In genomic region chr10:103077491-103078308, GRCh38 we compare ENCODE assay signal across 22 cellular contexts.
DNase-seq lines count a peak whose midpoint lies in the region; ATAC-seq, FAIRE-seq and TF ChIP-seq lines count a peak whose summit lies in the region.
"Had no signal": no experiment of that assay in that cellular context is flagged by ENCODE, and none has a peak within 500 bp of the region (broad histone marks: within the 10 kb centered on the region; RNA-seq: fewer than 3 reads in every experiment).

No MANE protein-coding gene starts in this region.

- H3K4me1 ChIP-seq in body of pancreas: peaks cover 19% of the 10 kb centered on the region
- no peaks in the 10 kb centered on the region for H3K4me1 ChIP-seq in pancreas
- H3K4me1 ChIP-seq: Peyer's patch had no signal

- H3K4me3 Mint-ChIP-seq in type B pancreatic cell: no peak overlapping the region
- no peak overlapping the region for H3K4me3 Mint-ChIP-seq in T-helper 17 cell
- no peak overlapping the region for H3K4me3 Mint-ChIP-seq in activated CD8-positive, alpha-beta T cell treated with anti-CD3 and anti-CD28 coated beads, Interleukin-2, amount 10 ng/mL, durations not matched to agents 7 days and 5 days
- H3K4me3 Mint-ChIP-seq: CD4-positive, alpha-beta T cell; H9 had no signal

- no peak for FAIRE-seq in pancreas (lab: Jason Lieb, UNC)
- FAIRE-seq: GM12878, K562 had no signal

- POLR2A ChIA-PET in activated CD8-positive, alpha-beta T cell treated with anti-CD3 and anti-CD28 coated beads, Interleukin-2, amount 10 ng/mL, durations not matched to agents 7 days and 5 days (lab: Charles Lee): no interaction called here

- no peak overlapping the region for H3K4me3 ChIP-seq in body of pancreas
- no peak overlapping the region for H3K4me3 ChIP-seq in pancreas
- H3K4me3 ChIP-seq: GM12878, K562, MG63, Peyer's patch had no signal

- H3K27ac ChIP-seq in body of pancreas (peak overlapping the region; percentile 21 to 75 (median 70)), layer of hippocampus (ENCODE audit: low read depth, low read length) (peak overlapping the region; percentile 14), pancreas (peak overlapping the region in 3 of 4 donors; percentile 42 to 58 (median 50))
- H3K27ac ChIP-seq: Peyer's patch had no signal

- intact Hi-C loops in body of pancreas (cut with DNase I) (no loop called here), pancreas (cut with DNase I) (loop anchor here in 2 of 3 donors (10.0 kb wide), 3 partner anchors 163 to 343 kb away; partner anchors contain the start of genes CNNM2 (in 1 of the 2) and CYP17A1 (in 1 of the 2))

- TF ChIP-seq CTCF in body of pancreas (IDR thresholded peaks at IDR 0.05) (no peak), pancreas (IDR thresholded peaks at IDR 0.05) (no peak), type B pancreatic cell (conservative IDR thresholded peaks at IDR 0.05) (no peak)

- peak; percentile 80 for ATAC-seq in body of pancreas
- ATAC-seq in pancreas: peak in 3 of 4 donors; percentile 59 to 71 (median 68)
- ATAC-seq in T-helper 17 cell: no peak
- ATAC-seq in activated CD8-positive, alpha-beta T cell treated with anti-CD3 and anti-CD28 coated beads, Interleukin-2, amount 10 ng/mL, durations not matched to agents 7 days and 5 days: no peak
- ATAC-seq: GM12878, K562 had no signal

- H3K36me3 Mint-ChIP-seq in type B pancreatic cell (peaks cover 11% of the 10 kb centered on the region), T-helper 17 cell (ENCODE audit: low read depth) (peaks cover 5% of the 10 kb centered on the region)
- H3K36me3 Mint-ChIP-seq in activated CD8-positive, alpha-beta T cell treated with anti-CD3 and anti-CD28 coated beads, Interleukin-2, amount 10 ng/mL, durations not matched to agents 7 days and 5 days (ENCODE audit: low read depth): no peaks in the 10 kb centered on the region

- TF ChIP-seq POLR2A in body of pancreas (IDR thresholded peaks at IDR 0.05): peak in 2 of 3 donors; percentile 20 to 22

- DNase-seq in body of pancreas (peak in 2 of 4 donors; percentile 25 to 41), pancreas (peak in 3 of 6 donors; percentile 39 to 45 (median 42)), type B pancreatic cell (ENCODE audit: extremely low spot score, unreplicated experiment) (no peak), NCI-H2227 (lab: John Stamatoyannopoulos, UW; ENCODE audit: unreplicated experiment) (no peak), T-helper 17 cell (no peak)
- DNase-seq in effector CD4-positive, alpha-beta T cell: no peak
- no peak for DNase-seq in activated CD8-positive, alpha-beta T cell treated with anti-CD3 and anti-CD28 coated beads, Interleukin-2, amount 10 ng/mL, durations not matched to agents 7 days and 5 days
- DNase-seq: CD4-positive, alpha-beta T cell; COR-L47; DMS79 treated with DMSO at 0.1 percent for 48 hours; H9; MG63; NCI-H1417; NCI-H1694 treated with DMSO at 0.1 percent for 48 hours; NCI-H2081 treated with DMSO at 0.1 percent for 48 hours; NCI-H2171 treated with DMSO at 0.1 percent for 48 hours; NCI-H446; NCI-H526; Peyer's patch had no signal

- CTCF ChIA-PET in activated CD8-positive, alpha-beta T cell treated with anti-CD3 and anti-CD28 coated beads, Interleukin-2, amount 10 ng/mL, durations not matched to agents 7 days and 5 days (lab: Charles Lee): interaction anchor here (1.0 to 3.0 kb wide), 2 partner anchors 167 to 176 kb away, joined by 3 to 8 read pairs; partner anchors contain the start of gene RPEL1

- peak overlapping the region; percentile 57 for H3K27ac Mint-ChIP-seq in type B pancreatic cell
- no peak overlapping the region for H3K27ac Mint-ChIP-seq in T-helper 17 cell
- no peak overlapping the region for H3K27ac Mint-ChIP-seq in activated CD8-positive, alpha-beta T cell treated with anti-CD3 and anti-CD28 coated beads, Interleukin-2, amount 10 ng/mL, durations not matched to agents 7 days and 5 days
- H3K27ac Mint-ChIP-seq: CD4-positive, alpha-beta T cell had no signal

- H3K27me3 Mint-ChIP-seq in type B pancreatic cell (no peaks in the 10 kb centered on the region), T-helper 17 cell (no peaks in the 10 kb centered on the region)
- no peaks in the 10 kb centered on the region for H3K27me3 Mint-ChIP-seq in activated CD8-positive, alpha-beta T cell treated with anti-CD3 and anti-CD28 coated beads, Interleukin-2, amount 10 ng/mL, durations not matched to agents 7 days and 5 days (ENCODE audit: low read depth)
- H3K27me3 Mint-ChIP-seq: CD4-positive, alpha-beta T cell had no signal

- H3K36me3 ChIP-seq in body of pancreas (replicated peaks in 1 of 2; ENCODE audit: insufficient read depth in 1 of 2, low read depth in 2 of 2): no peaks in the 10 kb centered on the region
- H3K36me3 ChIP-seq in pancreas: peaks cover 0 to 4% (median 0%) of the 10 kb centered on the region in 3 donors
- H3K36me3 ChIP-seq: MG63 had no signal

- H3K4me1 Mint-ChIP-seq in type B pancreatic cell (ENCODE audit: unreplicated experiment): no peaks in the 10 kb centered on the region
- H3K4me1 Mint-ChIP-seq in T-helper 17 cell: no peaks in the 10 kb centered on the region
- no peaks in the 10 kb centered on the region for H3K4me1 Mint-ChIP-seq in activated CD8-positive, alpha-beta T cell treated with anti-CD3 and anti-CD28 coated beads, Interleukin-2, amount 10 ng/mL, durations not matched to agents 7 days and 5 days (ENCODE audit: low read depth)

- H3K9me3 ChIP-seq in body of pancreas: no peaks in the 10 kb centered on the region
- H3K9me3 ChIP-seq in pancreas: no peaks in the 10 kb centered on the region
- no peaks in the 10 kb centered on the region for H3K9me3 ChIP-seq in T-helper 17 cell (ENCODE audit: control insufficient read depth, low read length, poor library complexity, severe bottlenecking)
- H3K9me3 ChIP-seq: MG63, Peyer's patch had no signal

- H3K27me3 ChIP-seq in body of pancreas (no peaks in the 10 kb centered on the region), layer of hippocampus (ENCODE audit: control insufficient read depth, insufficient read depth, low read length) (no peaks in the 10 kb centered on the region), pancreas (no peaks in the 10 kb centered on the region)
- H3K27me3 ChIP-seq: MG63, Peyer's patch had no signal

- WGBS in body of pancreas, 2 donors: 60 to 61% methylated on average over 16 of the region's 16 CpGs
- WGBS in pancreas, 2 donors: 57 to 64% methylated on average over 16 of the region's 16 CpGs

- H3K9me3 Mint-ChIP-seq in type B pancreatic cell: no peaks in the 10 kb centered on the region
- H3K9me3 Mint-ChIP-seq in activated CD8-positive, alpha-beta T cell treated with anti-CD3 and anti-CD28 coated beads, Interleukin-2, amount 10 ng/mL, durations not matched to agents 7 days and 5 days (ENCODE audit: insufficient read depth): no peaks in the 10 kb centered on the region
- H3K9me3 Mint-ChIP-seq: CD4-positive, alpha-beta T cell; H9 had no signal

Comparison
In these comparisons a context has a peak if more than half of its experiments do, and no peak if none do; other contexts are left out.
1. ATAC-seq: peak in body of pancreas (single experiment) and pancreas (3 of 4); none in T-helper 17 cell (single experiment) and activated CD8-positive, alpha-beta T cell treated with anti-CD3 and anti-CD28 coated beads, Interleukin-2, amount 10 ng/mL, durations not matched to agents 7 days and 5 days (single experiment).
2. H3K27ac ChIP-seq: peak in every context shown above with its lines; median percentile 70 in body of pancreas; 50 in pancreas; 14 in layer of hippocampus.